In the genomic region with DNA sequence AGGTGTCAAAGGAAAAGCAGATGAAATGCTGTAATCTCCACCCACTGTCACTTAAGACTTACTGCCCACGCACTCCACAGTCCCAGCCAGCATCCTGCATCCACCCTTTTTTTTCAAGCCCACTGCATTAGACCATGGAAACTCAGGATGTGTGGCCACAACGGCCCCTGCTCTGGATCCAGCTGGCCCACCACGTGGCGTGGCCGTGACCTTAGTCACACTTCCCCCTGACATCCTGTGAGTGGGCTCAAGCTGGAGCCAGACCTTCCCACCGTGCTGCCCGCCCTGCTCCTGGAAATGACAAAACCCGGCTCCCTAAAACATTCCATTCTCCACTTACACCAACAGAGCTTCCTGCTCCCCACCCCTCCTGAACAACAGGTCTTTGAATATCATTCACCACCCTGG, we compare ENCODE assay signal across 13 cellular contexts.
A peak's percentile ranks its signal among the peaks of the same experiment; 100 is the strongest.
DNase-seq lines count a peak whose midpoint lies in the region; ATAC-seq and TF ChIP-seq lines count a peak whose summit lies in the region.
"Had no signal": no experiment of that assay in that cellular context is flagged by ENCODE, and none has a peak within 500 bp of the region (broad histone marks: within the 10 kb centered on the region; RNA-seq: fewer than 3 reads in every experiment).

No MANE protein-coding gene starts in this region.

- no peak for TF ChIP-seq CTCF in spleen (IDR thresholded peaks at IDR 0.05 in 8 of 11, conservative IDR thresholded peaks at IDR 0.05 in 3 of 11)

- H3K36me3 ChIP-seq in spleen = no peaks in the 10 kb centered on the region
- H3K36me3 ChIP-seq: breast epithelium had no signal

- 8 to 40% (median 24%) methylated on average over 2 to 8 of the region's 8 CpGs for WGBS in spleen, 5 donors

- H3K9me3 Mint-ChIP-seq in activated CD4-positive, alpha-beta T cell treated with anti-CD3 and anti-CD28 coated beads, Interleukin-2, amount 10 ng/mL, durations not matched to agents 24 days and 14 days = no peaks in the 10 kb centered on the region
- peaks cover 2% of the 10 kb centered on the region for H3K9me3 Mint-ChIP-seq in activated naive CD8-positive, alpha-beta T cell treated with anti-CD3 and anti-CD28 coated beads, Interleukin-2, amount 10 ng/mL, durations not matched to agents 7 days and 5 days

- no peak for TF ChIP-seq POLR2A in spleen (IDR thresholded peaks at IDR 0.05)

- no peak overlapping the region for H3K4me3 ChIP-seq in spleen
- H3K4me3 ChIP-seq: hepatocyte had no signal

- no peaks in the 10 kb centered on the region for H3K27me3 Mint-ChIP-seq in activated CD4-positive, alpha-beta T cell treated with anti-CD3 and anti-CD28 coated beads, Interleukin-2, amount 10 ng/mL, durations not matched to agents 24 days and 14 days
- no peaks in the 10 kb centered on the region for H3K27me3 Mint-ChIP-seq in activated naive CD8-positive, alpha-beta T cell treated with anti-CD3 and anti-CD28 coated beads, Interleukin-2, amount 10 ng/mL, durations not matched to agents 7 days and 5 days

- H3K4me3 Mint-ChIP-seq in activated CD4-positive, alpha-beta T cell treated with anti-CD3 and anti-CD28 coated beads, Interleukin-2, amount 10 ng/mL, durations not matched to agents 24 days and 14 days = peak overlapping the region; percentile 49
- H3K4me3 Mint-ChIP-seq in activated naive CD8-positive, alpha-beta T cell treated with anti-CD3 and anti-CD28 coated beads, Interleukin-2, amount 10 ng/mL, durations not matched to agents 7 days and 5 days = no peak overlapping the region

- POLR2A ChIA-PET in activated naive CD8-positive, alpha-beta T cell treated with anti-CD3 and anti-CD28 coated beads, Interleukin-2, amount 10 ng/mL, durations not matched to agents 7 days and 5 days (lab: Charles Lee) = interaction anchor here (0.6 kb wide), 1 partner anchor 20 kb away, joined by 3 read pairs; no protein-coding TSS in a partner anchor

- no peak for DNase-seq in activated CD4-positive, alpha-beta T cell treated with anti-CD3 and anti-CD28 coated beads, Interleukin-2, amount 10 ng/mL, durations not matched to agents 24 days and 14 days
- DNase-seq in activated CD4-positive, alpha-beta T cell treated with anti-CD3 and anti-CD28 coated beads for 48 hours = no peak
- no peak for DNase-seq in activated naive CD8-positive, alpha-beta T cell treated with anti-CD3 and anti-CD28 coated beads, Interleukin-2, amount 10 ng/mL, durations not matched to agents 7 days and 5 days
- DNase-seq in left ventricle myocardium superior (peak; percentile 56), spleen (peak; percentile 79), NOMO-1 (lab: John Stamatoyannopoulos, UW; ENCODE audit: unreplicated experiment in 2 of 2) (no peak)
- DNase-seq: ACHN; activated CD4-positive, CD25-positive, alpha-beta regulatory T cell; NCI-H1092 treated with DMSO at 0.1 percent for 48 hours had no signal

- intact Hi-C loops in activated CD4-positive, alpha-beta T cell treated with anti-CD3 and anti-CD28 coated beads, Interleukin-2, amount 10 ng/mL, durations not matched to agents 24 days and 14 days (cut with micrococcal nuclease) = no loop called here
- intact Hi-C loops in left ventricle myocardium superior (cut with micrococcal nuclease) = no loop called here
- intact Hi-C loops in spleen (cut with DNase I; ENCODE audit: low total_unique reads) = loop anchor here (10.0 kb wide), 1 partner anchor 274 kb away; no protein-coding TSS in a partner anchor

- H3K27ac Mint-ChIP-seq in activated CD4-positive, alpha-beta T cell treated with anti-CD3 and anti-CD28 coated beads, Interleukin-2, amount 10 ng/mL, durations not matched to agents 24 days and 14 days = peak overlapping the region; percentile 84
- peak overlapping the region; percentile 77 for H3K27ac Mint-ChIP-seq in activated naive CD8-positive, alpha-beta T cell treated with anti-CD3 and anti-CD28 coated beads, Interleukin-2, amount 10 ng/mL, durations not matched to agents 7 days and 5 days

- peaks cover 55% of the 10 kb centered on the region for H3K4me1 Mint-ChIP-seq in activated CD4-positive, alpha-beta T cell treated with anti-CD3 and anti-CD28 coated beads, Interleukin-2, amount 10 ng/mL, durations not matched to agents 24 days and 14 days
- H3K4me1 Mint-ChIP-seq in activated naive CD8-positive, alpha-beta T cell treated with anti-CD3 and anti-CD28 coated beads, Interleukin-2, amount 10 ng/mL, durations not matched to agents 7 days and 5 days = peaks cover 20% of the 10 kb centered on the region

- H3K27ac ChIP-seq in spleen = peak overlapping the region in 4 of 8 donors; percentile 19 to 43 (median 30)
- H3K27ac ChIP-seq: hepatocyte had no signal

- peaks cover 0 to 11% (median 3%) of the 10 kb centered on the region in 6 donors for H3K4me1 ChIP-seq in spleen
- H3K4me1 ChIP-seq: breast epithelium had no signal

- ATAC-seq in activated naive CD8-positive, alpha-beta T cell treated with anti-CD3 and anti-CD28 coated beads, Interleukin-2, amount 10 ng/mL, durations not matched to agents 7 days and 5 days (ENCODE audit: low read depth) = no peak
- ATAC-seq in left ventricle myocardium superior (peak; percentile 79), GM21526 (IDR thresholded peaks at IDR 0.05; ENCODE audit: low FRiP score, unreplicated experiment) (no peak), GM21723 (IDR thresholded peaks at IDR 0.05; ENCODE audit: unreplicated experiment) (no peak)

- H3K36me3 Mint-ChIP-seq in activated CD4-positive, alpha-beta T cell treated with anti-CD3 and anti-CD28 coated beads, Interleukin-2, amount 10 ng/mL, durations not matched to agents 24 days and 14 days (ENCODE audit: low read depth) = peaks cover 58% of the 10 kb centered on the region
- peaks cover 26% of the 10 kb centered on the region for H3K36me3 Mint-ChIP-seq in activated naive CD8-positive, alpha-beta T cell treated with anti-CD3 and anti-CD28 coated beads, Interleukin-2, amount 10 ng/mL, durations not matched to agents 7 days and 5 days

- peaks cover 0 to 3% (median 0%) of the 10 kb centered on the region in 8 donors for H3K9me3 ChIP-seq in spleen

- H3K27me3 ChIP-seq in spleen (replicated peaks in 1 of 7) = peaks cover 0 to 6% (median 0%) of the 10 kb centered on the region in 7 donors
- H3K27me3 ChIP-seq: hepatocyte had no signal

Comparison
In these comparisons a context has a peak if more than half of its experiments do, and no peak if none do; other contexts are left out.
1. DNase-seq: peak in left ventricle myocardium superior (single experiment) and spleen (single experiment); none in activated CD4-positive, alpha-beta T cell treated with anti-CD3 and anti-CD28 coated beads, Interleukin-2, amount 10 ng/mL, durations not matched to agents 24 days and 14 days (single experiment), activated CD4-positive, alpha-beta T cell treated with anti-CD3 and anti-CD28 coated beads for 48 hours (single experiment), activated naive CD8-positive, alpha-beta T cell treated with anti-CD3 and anti-CD28 coated beads, Interleukin-2, amount 10 ng/mL, durations not matched to agents 7 days and 5 days (single experiment) and NOMO-1 (0 of 2).